ENCODE assay signal across 8 cellular contexts in the genomic region with DNA sequence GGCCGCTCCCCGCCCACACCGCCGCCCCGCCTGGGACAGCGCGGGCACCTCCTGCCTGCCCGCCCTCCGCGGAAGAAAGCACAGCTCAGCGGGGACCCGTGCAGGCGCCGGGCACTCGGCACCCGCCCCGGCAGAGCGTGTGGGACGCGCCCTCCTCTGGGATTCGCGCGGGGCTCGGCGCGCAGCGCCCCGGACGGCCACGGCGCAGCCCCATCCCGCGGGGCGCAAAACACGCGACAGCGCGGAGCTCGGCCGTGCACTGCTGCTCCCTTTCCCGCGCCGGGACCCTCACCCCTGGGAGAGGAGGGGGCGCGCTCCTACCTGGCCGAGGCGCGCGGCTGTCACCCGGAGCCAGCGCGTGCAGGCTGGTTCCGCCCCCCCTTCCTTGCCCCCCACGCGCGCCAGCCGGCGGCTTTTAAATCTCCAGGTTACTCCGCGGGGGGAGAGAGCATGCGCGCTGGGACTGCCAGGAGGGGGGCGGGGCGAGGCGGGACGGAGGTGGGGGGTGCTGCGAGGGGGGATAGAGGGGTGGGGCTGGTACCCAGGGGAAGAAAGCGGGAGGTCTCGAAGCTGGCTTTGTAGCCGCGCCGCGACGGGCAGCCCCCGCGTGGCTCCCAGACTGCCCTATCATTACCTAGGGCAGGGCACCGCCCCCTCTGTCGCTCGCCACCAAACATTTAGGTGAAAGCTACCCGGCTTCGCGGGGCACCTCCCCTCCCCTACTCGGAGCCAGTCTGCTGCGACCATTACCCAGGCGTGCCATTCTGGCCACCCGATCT. TPM values are rescaled to one million over a fixed set of nuclear protein-coding genes. Genes with fewer than 3 reads are reported as not detected.
A peak's percentile ranks its signal among the peaks of the same experiment; 100 is the strongest.
DNase-seq lines count a peak whose midpoint lies in the region; TF ChIP-seq lines count a peak whose summit lies in the region.

A gene with protein sequence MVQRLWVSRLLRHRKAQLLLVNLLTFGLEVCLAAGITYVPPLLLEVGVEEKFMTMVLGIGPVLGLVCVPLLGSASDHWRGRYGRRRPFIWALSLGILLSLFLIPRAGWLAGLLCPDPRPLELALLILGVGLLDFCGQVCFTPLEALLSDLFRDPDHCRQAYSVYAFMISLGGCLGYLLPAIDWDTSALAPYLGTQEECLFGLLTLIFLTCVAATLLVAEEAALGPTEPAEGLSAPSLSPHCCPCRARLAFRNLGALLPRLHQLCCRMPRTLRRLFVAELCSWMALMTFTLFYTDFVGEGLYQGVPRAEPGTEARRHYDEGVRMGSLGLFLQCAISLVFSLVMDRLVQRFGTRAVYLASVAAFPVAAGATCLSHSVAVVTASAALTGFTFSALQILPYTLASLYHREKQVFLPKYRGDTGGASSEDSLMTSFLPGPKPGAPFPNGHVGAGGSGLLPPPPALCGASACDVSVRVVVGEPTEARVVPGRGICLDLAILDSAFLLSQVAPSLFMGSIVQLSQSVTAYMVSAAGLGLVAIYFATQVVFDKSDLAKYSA (minus strand): TSS at position 437 of the 779 bp plus-strand sequence. CDS start 15,853 bp downstream, outside the sequence.

- H3K9ac ChIP-seq in fibroblast of lung (ENCODE audit: insufficient read depth, low read length), result peak within 1 kb of the TSS; percentile 53
- H3K9ac ChIP-seq in neural cell (ENCODE audit: low read length), result peak within 1 kb of the TSS; percentile 55

- H4K20me1 ChIP-seq in fibroblast of lung (ENCODE audit: control insufficient read depth, extremely low read depth, insufficient read depth, low read length), result no peaks in the 10 kb centered on the region
- no peaks in the 10 kb centered on the region for H4K20me1 ChIP-seq in neural cell (ENCODE audit: insufficient read depth)

- H2AFZ ChIP-seq in fibroblast of lung (ENCODE audit: low read length) (peak within 1 kb of the TSS; percentile 83), neural cell (ENCODE audit: low read depth, low read length) (peak within 1 kb of the TSS; percentile 18)

- peak within 1 kb of the TSS; percentile 71 for H3K27ac ChIP-seq in fibroblast of lung (ENCODE audit: insufficient read depth, low read length)
- no peak within 1 kb of the TSS for H3K27ac ChIP-seq in neural cell (ENCODE audit: low read length)
- peak within 1 kb of the TSS; percentile 43 to 77 for H3K27ac ChIP-seq in tibial artery

- no peak for TF ChIP-seq EP300 in neural cell (conservative IDR thresholded peaks at IDR 0.05; ENCODE audit: poor library complexity, severe bottlenecking)

- H3F3A ChIP-seq in neural cell (ENCODE audit: insufficient read depth, low read length, poor library complexity, severe bottlenecking), result no peaks in the 10 kb centered on the region

- peak; percentile 39 to 63 (median 60) for DNase-seq in NCI-H1417 (lab: John Stamatoyannopoulos, UW)
- DNase-seq in NCI-H1417 treated with DMSO at 0.1 percent for 48 hours (lab: John Stamatoyannopoulos, UW), result no peak
- DNase-seq in NCI-H1436 (lab: John Stamatoyannopoulos, UW), result peak; percentile 71
- peak; percentile 23 for DNase-seq in activated T-cell treated with anti-CD3 and anti-CD28 coated beads for 24 hours (ENCODE audit: low read depth)
- DNase-seq in fibroblast of lung (ENCODE audit: low read depth in 2 of 2), result no peak
- no peak for DNase-seq in tibial artery
- no peak for DNase-seq in NK-92 treated with Interleukin-12 subunit alpha and Interleukin-12 subunit beta, amount 100 ng/mL, for 24 hours (lab: John Stamatoyannopoulos, UW)

- intact Hi-C loops in tibial artery (cut with DNase I; ENCODE audit: low total_unique reads), result no loop called here

- H3K9me2 ChIP-seq in neural cell (ENCODE audit: insufficient read depth, low read length), result no peaks in the 10 kb centered on the region

- H3K4me3 ChIP-seq in fibroblast of lung (replicated peaks in 1 of 4; ENCODE audit: control extremely low read depth in 1 of 4, insufficient read depth in 1 of 4, low read depth in 3 of 4, low read length in 4 of 4), result peak within 1 kb of the TSS; percentile 40 to 67 (median 61)
- H3K4me3 ChIP-seq in neural cell (ENCODE audit: low read length), result peak within 1 kb of the TSS; percentile 75
- H3K4me3 ChIP-seq in tibial artery, result peak within 1 kb of the TSS; percentile 64 to 71

- TF ChIP-seq CTCF in fibroblast of lung (conservative IDR thresholded peaks at IDR 0.05 in 1 of 2, IDR thresholded peaks at IDR 0.05 in 1 of 2; ENCODE audit: low read depth in 1 of 2, low read length in 2 of 2) (no peak), neural cell (IDR thresholded peaks at IDR 0.05; ENCODE audit: poor library complexity, severe bottlenecking) (no peak), tibial artery (IDR thresholded peaks at IDR 0.05) (no peak)

- H3K9me3 ChIP-seq in fibroblast of lung (ENCODE audit: control insufficient read depth, insufficient read depth, low read depth, low read length), result no peaks in the 10 kb centered on the region
- H3K9me3 ChIP-seq in neural cell (ENCODE audit: low read length), result no peaks in the 10 kb centered on the region
- no peaks in the 10 kb centered on the region for H3K9me3 ChIP-seq in tibial artery

- peaks cover 6% of the 10 kb centered on the region for H3K27me3 ChIP-seq in fibroblast of lung (ENCODE audit: control insufficient read depth, insufficient read depth, low read length)
- H3K27me3 ChIP-seq in neural cell (ENCODE audit: insufficient read depth, low read depth, low read length), result peaks cover 7% of the 10 kb centered on the region
- no peaks in the 10 kb centered on the region for H3K27me3 ChIP-seq in tibial artery

- no peak for TF ChIP-seq RAD21 in neural cell (conservative IDR thresholded peaks at IDR 0.05)

- H3K36me3 ChIP-seq in fibroblast of lung (ENCODE audit: control insufficient read depth, insufficient read depth, low read length), result no peaks in the 10 kb centered on the region
- H3K36me3 ChIP-seq in neural cell (ENCODE audit: insufficient read depth, low read length), result no peaks in the 10 kb centered on the region
- no peaks in the 10 kb centered on the region for H3K36me3 ChIP-seq in tibial artery

- H3K79me2 ChIP-seq in fibroblast of lung (ENCODE audit: control insufficient read depth, insufficient read depth, low read length) (no peaks in the 10 kb centered on the region), neural cell (replicated peaks; ENCODE audit: insufficient read depth, low read length) (peaks cover 3% of the 10 kb centered on the region)

- H3K4me2 ChIP-seq in fibroblast of lung (ENCODE audit: extremely low read depth, insufficient read depth, low read length) (peak within 1 kb of the TSS; percentile 82), neural cell (ENCODE audit: low read length) (no peak within 1 kb of the TSS)

- H3K4me1 ChIP-seq in fibroblast of lung (ENCODE audit: control insufficient read depth, extremely low read depth, insufficient read depth, low read length), result peaks cover 7% of the 10 kb centered on the region
- H3K4me1 ChIP-seq in tibial artery, result peaks cover 5 to 26% (median 17%) of the 10 kb centered on the region in 4 donors

TF ChIP-seq in neural cell, 6 proteins besides CTCF, POLR2A, EP300 and RAD21:
- peak; percentile 71 for TF ChIP-seq MXI1 (conservative IDR thresholded peaks at IDR 0.05; ENCODE audit: poor library complexity, severe bottlenecking)
- peak; percentile 22 for TF ChIP-seq POLR2AphosphoS5 (IDR thresholded peaks at IDR 0.05)
- TF ChIP-seq EZH2 (IDR thresholded peaks at IDR 0.05; ENCODE audit: borderline replicate concordance, insufficient read depth, low read length, poor library complexity, severe bottlenecking), result no peak
TF ChIP-seq in neural cell: peak in this region for 2.

RNA-seq across cellular contexts. Expression of the gene that starts here (rescaled TPM):
- 1.5 and 2.3 TPM in 2 replicates for total RNA-seq in fibroblast of lung
- 0.90 and 1.1 TPM in 2 replicates for polyA plus RNA-seq in fibroblast of lung
- polyA plus RNA-seq in fibroblast of lung (2012), result 0.82 and 1.1 TPM in 2 replicates
- 0.33 and 2.0 TPM in 2 replicates for polyA minus RNA-seq in fibroblast of lung (ENCODE audit: low replicate concordance)
- polyA plus RNA-seq in neural cell, result 0.53 and 0.72 TPM in 2 replicates
- 0.73 and 1.3 TPM in 2 replicates for polyA minus RNA-seq in neural cell

Comparison
In these comparisons a context has a peak if more than half of its experiments do, and no peak if none do; other contexts are left out.
1. DNase-seq: peak in NCI-H1417 (3 of 3), NCI-H1436 (single experiment) and activated T-cell treated with anti-CD3 and anti-CD28 coated beads for 24 hours (single experiment); none in NCI-H1417 treated with DMSO at 0.1 percent for 48 hours (single experiment), fibroblast of lung (0 of 2), tibial artery (0 of 2) and NK-92 treated with Interleukin-12 subunit alpha and Interleukin-12 subunit beta, amount 100 ng/mL, for 24 hours (single experiment).
2. Peak in every context shown above with its lines, with median percentiles within 50 percentile points of each other: H3K4me3 ChIP-seq.